ENCODE assay signal across 8 cellular contexts in genomic region chr11:818396-819128, GRCh38. TPM values are rescaled to one million over a fixed set of nuclear protein-coding genes. Genes with fewer than 3 reads are reported as not detected.
DNase-seq lines count a peak whose midpoint lies in the region; ATAC-seq, FAIRE-seq and TF ChIP-seq lines count a peak whose summit lies in the region.

PNPLA2 (plus strand) TSS chr11:818914; CDS start chr11:819719, 805 bp downstream.

- ATAC-seq in GM21528 (IDR thresholded peaks at IDR 0.05; ENCODE audit: low FRiP score, unreplicated experiment) = no peak
- ATAC-seq in HG02759 (IDR thresholded peaks at IDR 0.05; ENCODE audit: unreplicated experiment) = no peak

- H2AFZ ChIP-seq in OCI-LY7 (ENCODE audit: low read length) = 0 out of 2 replicates have a peak within 1 kb of the TSS, but pooled peaks have one; percentile 14

- H3K9me3 ChIP-seq in OCI-LY7 (ENCODE audit: low read length) = no peaks in the 10 kb centered on the region

- H3K79me2 ChIP-seq in OCI-LY7 (ENCODE audit: insufficient read depth, low read depth, low read length) = no peaks in the 10 kb centered on the region

- H4K20me1 ChIP-seq in OCI-LY7 (ENCODE audit: insufficient read depth, low read length) = no peaks in the 10 kb centered on the region

- H3K4me2 ChIP-seq in OCI-LY7 (ENCODE audit: low read length) = peak within 1 kb of the TSS; percentile 97

- H3K4me3 ChIP-seq in OCI-LY7 (ENCODE audit: low read depth, low read length, poor library complexity, severe bottlenecking) = peak within 1 kb of the TSS; percentile 76

- POLR2A ChIA-PET in OCI-LY7 (lab: Charles Lee) = interaction anchor here (1.1 to 1.8 kb wide), 6 partner anchors 8 to 25 kb away, joined by 3 to 11 read pairs (median 4); partner anchors contain the start of genes CRACR2B, RPLP2 and TSPAN4

- peaks cover 3% of the 10 kb centered on the region for H3K27me3 Mint-ChIP-seq in endothelial cell (ENCODE audit: unreplicated experiment)

- FAIRE-seq in frontal cortex (lab: Jason Lieb, UNC) = no peak

- H3K9me2 ChIP-seq in OCI-LY7 (ENCODE audit: insufficient read depth, low read length) = no peaks in the 10 kb centered on the region

- H3K27ac ChIP-seq in OCI-LY7 (ENCODE audit: low read depth, low read length, poor library complexity, severe bottlenecking) = peak within 1 kb of the TSS; percentile 34

- H3K9me3 Mint-ChIP-seq in endothelial cell (ENCODE audit: unreplicated experiment) = no peaks in the 10 kb centered on the region

- TF ChIP-seq CTCF in OCI-LY7 (conservative IDR thresholded peaks at IDR 0.05; ENCODE audit: low read length) (no peak), endothelial cell (IDR thresholded peaks at IDR 0.05; ENCODE audit: unreplicated experiment) (no peak)

- intact Hi-C loops in OCI-LY7 (cut with micrococcal nuclease; ENCODE audit: unreplicated experiment) = no loop called here

- H3K27ac Mint-ChIP-seq in endothelial cell (ENCODE audit: unreplicated experiment) = no peak within 1 kb of the TSS

- peaks cover 26% of the 10 kb centered on the region for H3K36me3 ChIP-seq in OCI-LY7 (ENCODE audit: insufficient read depth, low read length)

- DNase-seq in GM03348 (ENCODE audit: low spot score) (peak; percentile 81), OCI-LY7 (ENCODE audit: low spot score) (no peak), endothelial cell (ENCODE audit: low spot score) (peak; percentile 10), myocyte (ENCODE audit: low read depth) (no peak), frontal cortex (ENCODE audit: low spot score in 2 of 2) (no peak)
- DNase-seq in activated CD4-positive, alpha-beta T cell treated with anti-CD3 and anti-CD28 coated beads, Interleukin-2, amount 50 U/mL, for 1 hour = no peak

- peaks cover 21% of the 10 kb centered on the region for H3K4me1 ChIP-seq in OCI-LY7 (ENCODE audit: insufficient read depth, low read length, poor library complexity, severe bottlenecking)

- H3K4me1 Mint-ChIP-seq in endothelial cell (ENCODE audit: unreplicated experiment) = no peaks in the 10 kb centered on the region

- CTCF ChIA-PET in OCI-LY7 (lab: Charles Lee; ENCODE audit: unreplicated experiment) = no interaction called here

- BruUV-seq in OCI-LY7 (replicated peaks; lab: Mats Ljungman, UMichigan) = no TSS peak

- H3K4me3 Mint-ChIP-seq in endothelial cell (ENCODE audit: unreplicated experiment) = peak within 1 kb of the TSS; percentile 82

- H3K36me3 Mint-ChIP-seq in endothelial cell (ENCODE audit: low read depth, unreplicated experiment) = no peaks in the 10 kb centered on the region

RNA-seq across cellular contexts. Expression of gene PNPLA2, which starts in this region (rescaled TPM):
- 15.1 and 19.8 TPM in 2 replicates for total RNA-seq in OCI-LY7 (2014; rRNA removed; shearing (Covaris generic))
- total RNA-seq in OCI-LY7 (2022) (41.2 and 57.5 TPM in 2 replicates), endothelial cell (ENCODE audit: unreplicated experiment) (40.5 TPM), myocyte (84.0 and 183 TPM in 2 replicates), frontal cortex (5.3 TPM)
- 179 TPM for polyA plus RNA-seq in myocyte (2012)

Comparison
In these comparisons a context has a peak if more than half of its experiments do, and no peak if none do; other contexts are left out.
1. DNase-seq: peak in GM03348 (single experiment) and endothelial cell (single experiment); none in OCI-LY7 (single experiment), myocyte (single experiment), frontal cortex (0 of 2) and activated CD4-positive, alpha-beta T cell treated with anti-CD3 and anti-CD28 coated beads, Interleukin-2, amount 50 U/mL, for 1 hour (single experiment).